Comparison of ENCODE assay signal across 8 cellular contexts in genomic region chr4:37603070-37603468, GRCh38.
DNase-seq lines count a peak whose midpoint lies in the region; ATAC-seq, FAIRE-seq and TF ChIP-seq lines count a peak whose summit lies in the region.

No MANE protein-coding gene starts in this region.

- H3K27me3 ChIP-seq in NT2/D1 (ENCODE audit: insufficient read depth, insufficient read length), result no peaks in the 10 kb centered on the region

- H3K4me3 ChIP-seq in NT2/D1 (ENCODE audit: insufficient read length, low read depth), result no peak overlapping the region
- H3K4me3 ChIP-seq in epithelial cell of proximal tubule (ENCODE audit: low read depth, low read length), result no peak overlapping the region

- POLR2A ChIA-PET in naive thymus-derived CD8-positive, alpha-beta T cell (lab: Charles Lee), result interaction anchor here (1.2 to 1.3 kb wide), 2 partner anchors 176 to 184 kb away, joined by 3 read pairs; no protein-coding TSS in a partner anchor

- no peak overlapping the region for H3K9ac ChIP-seq in NT2/D1 (ENCODE audit: insufficient read length, low read depth)

- in situ Hi-C loops in ACHN (cut with HindIII; ENCODE audit: low pct_ligation_motif_present, low pct_unique_long_range_greater_than_20kb, low sequenced_read_pairs), result no loop called here

- DNase-seq in ACHN, result peak; percentile 69
- peak; percentile 54 for DNase-seq in GM18507 (ENCODE audit: extremely low spot score, insufficient read length, low read depth)
- DNase-seq in NT2/D1 (ENCODE audit: low read depth, low spot score), result peak; percentile 46
- DNase-seq in activated T-cell treated with anti-CD3 and anti-CD28 coated beads for 4 hours, result peak; percentile 68
- no peak for DNase-seq in epithelial cell of proximal tubule (ENCODE audit: low read depth)
- peak; percentile 47 to 83 (median 69) for DNase-seq in naive thymus-derived CD8-positive, alpha-beta T cell
- DNase-seq in stimulated activated CD8-positive, alpha-beta memory T cell treated with anti-CD3 and anti-CD28 coated beads, Interleukin-7, amount 100 ng/mL, for 48 hours (ENCODE audit: extremely low read depth in 1 of 2, low read depth in 1 of 2), result peak; percentile 55 to 57

- no peaks in the 10 kb centered on the region for H3K9me3 Mint-ChIP-seq in naive thymus-derived CD8-positive, alpha-beta T cell

- TF ChIP-seq CTCF in epithelial cell of proximal tubule (conservative IDR thresholded peaks at IDR 0.05; ENCODE audit: low read depth, low read length), result peak; percentile 96

- ATAC-seq in HG03432 (IDR thresholded peaks at IDR 0.05; ENCODE audit: unreplicated experiment), result peak; percentile 89
- ATAC-seq in naive thymus-derived CD8-positive, alpha-beta T cell, result peak; percentile 66 to 82

- peaks cover 4 to 21% (median 12%) of the 10 kb centered on the region in 4 donors for H3K4me1 Mint-ChIP-seq in naive thymus-derived CD8-positive, alpha-beta T cell

- peak overlapping the region in 1 of 10 donors; percentile 52 for H3K4me3 Mint-ChIP-seq in naive thymus-derived CD8-positive, alpha-beta T cell

- H3K36me3 Mint-ChIP-seq in naive thymus-derived CD8-positive, alpha-beta T cell, result no peaks in the 10 kb centered on the region

- H3K9me3 ChIP-seq in NT2/D1 (ENCODE audit: insufficient read depth, low read length), result no peaks in the 10 kb centered on the region

- H3K27ac Mint-ChIP-seq in naive thymus-derived CD8-positive, alpha-beta T cell, result peak overlapping the region in 4 of 10 donors; percentile 23 to 80 (median 68)

- no peaks in the 10 kb centered on the region for H3K36me3 ChIP-seq in NT2/D1 (ENCODE audit: insufficient read depth, insufficient read length, low read length)

- FAIRE-seq in GM18507 (lab: Jason Lieb, UNC), result peak; percentile 83

- H3K27me3 Mint-ChIP-seq in naive thymus-derived CD8-positive, alpha-beta T cell, result peaks cover 0 to 2% (median 0%) of the 10 kb centered on the region in 5 donors

- H3K4me1 ChIP-seq in NT2/D1 (ENCODE audit: insufficient read depth, insufficient read length), result no peaks in the 10 kb centered on the region
